Comparison of ENCODE assay signal across 1 cellular context in the genomic region with DNA sequence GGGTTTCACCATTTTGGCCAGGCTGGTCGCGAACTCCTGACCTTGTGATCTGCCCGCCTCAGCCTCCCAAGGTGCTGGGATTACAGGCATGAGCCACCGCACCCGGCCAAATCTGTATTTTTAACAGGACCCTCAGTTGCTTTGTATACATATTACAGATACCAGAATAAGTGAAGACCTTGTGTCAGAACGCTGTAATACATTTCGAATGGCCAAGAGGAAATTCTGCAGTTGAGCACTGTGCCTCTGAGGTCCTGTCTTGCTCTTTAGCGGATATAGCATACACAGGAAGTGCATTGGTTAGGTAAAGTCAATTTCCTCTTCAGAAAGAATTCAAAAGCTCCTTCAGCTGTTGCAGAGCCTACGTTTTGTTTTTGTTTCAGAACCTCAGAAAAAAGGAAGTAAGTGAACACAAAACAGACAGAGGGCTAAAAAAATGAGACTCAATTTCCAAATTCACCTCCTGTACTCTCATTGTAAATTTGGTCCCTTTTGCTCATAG.
A peak's percentile ranks its signal among the peaks of the same experiment; 100 is the strongest.
TF ChIP-seq lines count a peak whose summit lies in the region.

No MANE protein-coding gene starts in this region.

TF ChIP-seq in GM12878, 131 proteins besides CTCF, POLR2A, EP300 and RAD21 (continued from another document and continues in another):
- TF ChIP-seq SMAD5 (IDR thresholded peaks at IDR 0.05; ENCODE audit: low read depth) (no peak), MXI1 (IDR thresholded peaks at IDR 0.05; ENCODE audit: low read depth, low read length) (no peak; the same call in 1 of the 2 replicates), YY1 (IDR thresholded peaks at IDR 0.05; ENCODE audit: low read depth, low read length) (no peak), ETV6 (conservative IDR thresholded peaks at IDR 0.05 in 1 of 2, IDR thresholded peaks at IDR 0.05 in 1 of 2; ENCODE audit: borderline replicate concordance in 1 of 2, low read depth in 1 of 2) (peak in 1 of 2 experiments; percentile 88; a peak in 2 of 4 replicates), SMAD1 (IDR thresholded peaks at IDR 0.05; ENCODE audit: low read depth, partially characterized antibody) (no peak), ZNF24 (IDR thresholded peaks at IDR 0.05) (no peak), SPI1 (IDR thresholded peaks at IDR 0.05; ENCODE audit: borderline replicate concordance, insufficient read depth, low read depth, low read length) (peak; percentile 53; the same call in 1 of the 2 replicates), SREBF1 (IDR thresholded peaks at IDR 0.05; ENCODE audit: low read length) (no peak), NBN (IDR thresholded peaks at IDR 0.05) (peak; percentile 72; the same call in 1 of the 2 replicates), CBFB (IDR thresholded peaks at IDR 0.05; ENCODE audit: low read depth) (0 out of 2 replicates have a peak, but pooled peaks have one; percentile 21), CHD4 (IDR thresholded peaks at IDR 0.05) (no peak), STAT3 (IDR thresholded peaks at IDR 0.05; ENCODE audit: low read depth, low read length) (no peak), RAD51 (IDR thresholded peaks at IDR 0.05) (no peak), ZZZ3 (IDR thresholded peaks at IDR 0.05; ENCODE audit: control insufficient read depth, insufficient read length, low read depth) (no peak), JUNB (IDR thresholded peaks at IDR 0.05) (no peak), ZNF384 (IDR thresholded peaks at IDR 0.05; ENCODE audit: borderline replicate concordance, low read depth, low read length) (peak; percentile 55; the same call in 1 of the 2 replicates), SIN3A (IDR thresholded peaks at IDR 0.05; ENCODE audit: low read depth, low read length) (no peak), KLF5 (IDR thresholded peaks at IDR 0.05; ENCODE audit: partially characterized antibody) (no peak), BCL11A (IDR thresholded peaks at IDR 0.05; ENCODE audit: low read depth, low read length) (no peak), SMC3 (IDR thresholded peaks at IDR 0.05; ENCODE audit: borderline replicate concordance, low read length) (no peak), CHD2 (IDR thresholded peaks at IDR 0.05; ENCODE audit: borderline replicate concordance, low read depth, low read length) (0 out of 2 replicates have a peak, but pooled peaks have one; percentile 14), MTA3 (IDR thresholded peaks at IDR 0.05; ENCODE audit: borderline replicate concordance, low read length) (no peak), CBX3 (IDR thresholded peaks at IDR 0.05; ENCODE audit: borderline replicate concordance, low read depth) (no peak), NFYA (IDR thresholded peaks at IDR 0.05; ENCODE audit: borderline replicate concordance, low read depth, low read length) (no peak), KDM1A (IDR thresholded peaks at IDR 0.05; ENCODE audit: borderline replicate concordance) (no peak), CBX5 (IDR thresholded peaks at IDR 0.05; ENCODE audit: low read depth) (no peak), DPF2 (IDR thresholded peaks at IDR 0.05) (0 out of 2 replicates have a peak, but pooled peaks have one; percentile 51), NRF1 (conservative IDR thresholded peaks at IDR 0.05; ENCODE audit: low read depth, low read length) (no peak), RCOR1 (conservative IDR thresholded peaks at IDR 0.05; ENCODE audit: low read depth, low read length) (no peak), HCFC1 (IDR thresholded peaks at IDR 0.05; ENCODE audit: low read length) (no peak), POLR2AphosphoS5 (IDR thresholded peaks at IDR 0.05; ENCODE audit: low read length) (peak; percentile 59), SUPT20H (IDR thresholded peaks at IDR 0.05; ENCODE audit: borderline replicate concordance, control insufficient read depth, low read depth, low read length) (no peak), LARP7 (IDR thresholded peaks at IDR 0.05) (no peak), BHLHE40 (IDR thresholded peaks at IDR 0.05; ENCODE audit: borderline replicate concordance in 1 of 2, low read depth in 2 of 2, low read length in 1 of 2) (no peak), TBL1XR1 (IDR thresholded peaks at IDR 0.05; ENCODE audit: low read depth, low read length) (no peak), MYC (IDR thresholded peaks at IDR 0.05; ENCODE audit: insufficient read depth, insufficient read length, insufficient replicate concordance, low read length, severe bottlenecking) (no peak), GABPA (IDR thresholded peaks at IDR 0.05; ENCODE audit: low read depth) (peak; percentile 79), ATF7 (IDR thresholded peaks at IDR 0.05; ENCODE audit: low read depth) (0 out of 2 replicates have a peak, but pooled peaks have one; percentile 51), KAT2A (conservative IDR thresholded peaks at IDR 0.05; ENCODE audit: control insufficient read depth, low read depth, low read length) (no peak), CREM (IDR thresholded peaks at IDR 0.05; ENCODE audit: low read depth) (no peak), NFXL1 (IDR thresholded peaks at IDR 0.05; ENCODE audit: borderline replicate concordance) (no peak), POU2F2 (IDR thresholded peaks at IDR 0.05; ENCODE audit: borderline replicate concordance, low read depth, low read length) (no peak)
- TF ChIP-seq, protein P1, sequence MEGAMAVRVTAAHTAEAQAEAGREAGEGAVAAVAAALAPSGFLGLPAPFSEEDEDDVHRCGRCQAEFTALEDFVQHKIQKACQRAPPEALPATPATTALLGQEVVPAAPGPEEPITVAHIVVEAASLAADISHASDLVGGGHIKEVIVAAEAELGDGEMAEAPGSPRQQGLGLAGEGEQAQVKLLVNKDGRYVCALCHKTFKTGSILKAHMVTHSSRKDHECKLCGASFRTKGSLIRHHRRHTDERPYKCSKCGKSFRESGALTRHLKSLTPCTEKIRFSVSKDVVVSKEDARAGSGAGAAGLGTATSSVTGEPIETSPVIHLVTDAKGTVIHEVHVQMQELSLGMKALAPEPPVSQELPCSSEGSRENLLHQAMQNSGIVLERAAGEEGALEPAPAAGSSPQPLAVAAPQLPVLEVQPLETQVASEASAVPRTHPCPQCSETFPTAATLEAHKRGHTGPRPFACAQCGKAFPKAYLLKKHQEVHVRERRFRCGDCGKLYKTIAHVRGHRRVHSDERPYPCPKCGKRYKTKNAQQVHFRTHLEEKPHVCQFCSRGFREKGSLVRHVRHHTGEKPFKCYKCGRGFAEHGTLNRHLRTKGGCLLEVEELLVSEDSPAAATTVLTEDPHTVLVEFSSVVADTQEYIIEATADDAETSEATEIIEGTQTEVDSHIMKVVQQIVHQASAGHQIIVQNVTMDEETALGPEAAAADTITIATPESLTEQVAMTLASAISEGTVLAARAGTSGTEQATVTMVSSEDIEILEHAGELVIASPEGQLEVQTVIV (IDR thresholded peaks at IDR 0.05; ENCODE audit: borderline replicate concordance, partially characterized antibody), result no peak
- TF ChIP-seq, protein P2, sequence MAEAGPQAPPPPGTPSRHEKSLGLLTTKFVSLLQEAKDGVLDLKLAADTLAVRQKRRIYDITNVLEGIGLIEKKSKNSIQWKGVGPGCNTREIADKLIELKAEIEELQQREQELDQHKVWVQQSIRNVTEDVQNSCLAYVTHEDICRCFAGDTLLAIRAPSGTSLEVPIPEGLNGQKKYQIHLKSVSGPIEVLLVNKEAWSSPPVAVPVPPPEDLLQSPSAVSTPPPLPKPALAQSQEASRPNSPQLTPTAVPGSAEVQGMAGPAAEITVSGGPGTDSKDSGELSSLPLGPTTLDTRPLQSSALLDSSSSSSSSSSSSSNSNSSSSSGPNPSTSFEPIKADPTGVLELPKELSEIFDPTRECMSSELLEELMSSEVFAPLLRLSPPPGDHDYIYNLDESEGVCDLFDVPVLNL (IDR thresholded peaks at IDR 0.05; ENCODE audit: low read depth, low read length), result no peak
- TF ChIP-seq, protein P3, sequence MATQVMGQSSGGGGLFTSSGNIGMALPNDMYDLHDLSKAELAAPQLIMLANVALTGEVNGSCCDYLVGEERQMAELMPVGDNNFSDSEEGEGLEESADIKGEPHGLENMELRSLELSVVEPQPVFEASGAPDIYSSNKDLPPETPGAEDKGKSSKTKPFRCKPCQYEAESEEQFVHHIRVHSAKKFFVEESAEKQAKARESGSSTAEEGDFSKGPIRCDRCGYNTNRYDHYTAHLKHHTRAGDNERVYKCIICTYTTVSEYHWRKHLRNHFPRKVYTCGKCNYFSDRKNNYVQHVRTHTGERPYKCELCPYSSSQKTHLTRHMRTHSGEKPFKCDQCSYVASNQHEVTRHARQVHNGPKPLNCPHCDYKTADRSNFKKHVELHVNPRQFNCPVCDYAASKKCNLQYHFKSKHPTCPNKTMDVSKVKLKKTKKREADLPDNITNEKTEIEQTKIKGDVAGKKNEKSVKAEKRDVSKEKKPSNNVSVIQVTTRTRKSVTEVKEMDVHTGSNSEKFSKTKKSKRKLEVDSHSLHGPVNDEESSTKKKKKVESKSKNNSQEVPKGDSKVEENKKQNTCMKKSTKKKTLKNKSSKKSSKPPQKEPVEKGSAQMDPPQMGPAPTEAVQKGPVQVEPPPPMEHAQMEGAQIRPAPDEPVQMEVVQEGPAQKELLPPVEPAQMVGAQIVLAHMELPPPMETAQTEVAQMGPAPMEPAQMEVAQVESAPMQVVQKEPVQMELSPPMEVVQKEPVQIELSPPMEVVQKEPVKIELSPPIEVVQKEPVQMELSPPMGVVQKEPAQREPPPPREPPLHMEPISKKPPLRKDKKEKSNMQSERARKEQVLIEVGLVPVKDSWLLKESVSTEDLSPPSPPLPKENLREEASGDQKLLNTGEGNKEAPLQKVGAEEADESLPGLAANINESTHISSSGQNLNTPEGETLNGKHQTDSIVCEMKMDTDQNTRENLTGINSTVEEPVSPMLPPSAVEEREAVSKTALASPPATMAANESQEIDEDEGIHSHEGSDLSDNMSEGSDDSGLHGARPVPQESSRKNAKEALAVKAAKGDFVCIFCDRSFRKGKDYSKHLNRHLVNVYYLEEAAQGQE (IDR thresholded peaks at IDR 0.05; ENCODE audit: low read depth, low read length), result no peak
- TF ChIP-seq, protein P4, sequence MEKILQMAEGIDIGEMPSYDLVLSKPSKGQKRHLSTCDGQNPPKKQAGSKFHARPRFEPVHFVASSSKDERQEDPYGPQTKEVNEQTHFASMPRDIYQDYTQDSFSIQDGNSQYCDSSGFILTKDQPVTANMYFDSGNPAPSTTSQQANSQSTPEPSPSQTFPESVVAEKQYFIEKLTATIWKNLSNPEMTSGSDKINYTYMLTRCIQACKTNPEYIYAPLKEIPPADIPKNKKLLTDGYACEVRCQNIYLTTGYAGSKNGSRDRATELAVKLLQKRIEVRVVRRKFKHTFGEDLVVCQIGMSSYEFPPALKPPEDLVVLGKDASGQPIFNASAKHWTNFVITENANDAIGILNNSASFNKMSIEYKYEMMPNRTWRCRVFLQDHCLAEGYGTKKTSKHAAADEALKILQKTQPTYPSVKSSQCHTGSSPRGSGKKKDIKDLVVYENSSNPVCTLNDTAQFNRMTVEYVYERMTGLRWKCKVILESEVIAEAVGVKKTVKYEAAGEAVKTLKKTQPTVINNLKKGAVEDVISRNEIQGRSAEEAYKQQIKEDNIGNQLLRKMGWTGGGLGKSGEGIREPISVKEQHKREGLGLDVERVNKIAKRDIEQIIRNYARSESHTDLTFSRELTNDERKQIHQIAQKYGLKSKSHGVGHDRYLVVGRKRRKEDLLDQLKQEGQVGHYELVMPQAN (conservative IDR thresholded peaks at IDR 0.05), result no peak
- TF ChIP-seq, protein P5, sequence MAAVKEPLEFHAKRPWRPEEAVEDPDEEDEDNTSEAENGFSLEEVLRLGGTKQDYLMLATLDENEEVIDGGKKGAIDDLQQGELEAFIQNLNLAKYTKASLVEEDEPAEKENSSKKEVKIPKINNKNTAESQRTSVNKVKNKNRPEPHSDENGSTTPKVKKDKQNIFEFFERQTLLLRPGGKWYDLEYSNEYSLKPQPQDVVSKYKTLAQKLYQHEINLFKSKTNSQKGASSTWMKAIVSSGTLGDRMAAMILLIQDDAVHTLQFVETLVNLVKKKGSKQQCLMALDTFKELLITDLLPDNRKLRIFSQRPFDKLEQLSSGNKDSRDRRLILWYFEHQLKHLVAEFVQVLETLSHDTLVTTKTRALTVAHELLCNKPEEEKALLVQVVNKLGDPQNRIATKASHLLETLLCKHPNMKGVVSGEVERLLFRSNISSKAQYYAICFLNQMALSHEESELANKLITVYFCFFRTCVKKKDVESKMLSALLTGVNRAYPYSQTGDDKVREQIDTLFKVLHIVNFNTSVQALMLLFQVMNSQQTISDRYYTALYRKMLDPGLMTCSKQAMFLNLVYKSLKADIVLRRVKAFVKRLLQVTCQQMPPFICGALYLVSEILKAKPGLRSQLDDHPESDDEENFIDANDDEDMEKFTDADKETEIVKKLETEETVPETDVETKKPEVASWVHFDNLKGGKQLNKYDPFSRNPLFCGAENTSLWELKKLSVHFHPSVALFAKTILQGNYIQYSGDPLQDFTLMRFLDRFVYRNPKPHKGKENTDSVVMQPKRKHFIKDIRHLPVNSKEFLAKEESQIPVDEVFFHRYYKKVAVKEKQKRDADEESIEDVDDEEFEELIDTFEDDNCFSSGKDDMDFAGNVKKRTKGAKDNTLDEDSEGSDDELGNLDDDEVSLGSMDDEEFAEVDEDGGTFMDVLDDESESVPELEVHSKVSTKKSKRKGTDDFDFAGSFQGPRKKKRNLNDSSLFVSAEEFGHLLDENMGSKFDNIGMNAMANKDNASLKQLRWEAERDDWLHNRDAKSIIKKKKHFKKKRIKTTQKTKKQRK (IDR thresholded peaks at IDR 0.05; ENCODE audit: low read depth, low read length), result no peak
- TF ChIP-seq, protein P6, sequence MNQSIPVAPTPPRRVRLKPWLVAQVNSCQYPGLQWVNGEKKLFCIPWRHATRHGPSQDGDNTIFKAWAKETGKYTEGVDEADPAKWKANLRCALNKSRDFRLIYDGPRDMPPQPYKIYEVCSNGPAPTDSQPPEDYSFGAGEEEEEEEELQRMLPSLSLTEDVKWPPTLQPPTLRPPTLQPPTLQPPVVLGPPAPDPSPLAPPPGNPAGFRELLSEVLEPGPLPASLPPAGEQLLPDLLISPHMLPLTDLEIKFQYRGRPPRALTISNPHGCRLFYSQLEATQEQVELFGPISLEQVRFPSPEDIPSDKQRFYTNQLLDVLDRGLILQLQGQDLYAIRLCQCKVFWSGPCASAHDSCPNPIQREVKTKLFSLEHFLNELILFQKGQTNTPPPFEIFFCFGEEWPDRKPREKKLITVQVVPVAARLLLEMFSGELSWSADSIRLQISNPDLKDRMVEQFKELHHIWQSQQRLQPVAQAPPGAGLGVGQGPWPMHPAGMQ (IDR thresholded peaks at IDR 0.05; ENCODE audit: borderline replicate concordance), result no peak
- TF ChIP-seq, protein P7, sequence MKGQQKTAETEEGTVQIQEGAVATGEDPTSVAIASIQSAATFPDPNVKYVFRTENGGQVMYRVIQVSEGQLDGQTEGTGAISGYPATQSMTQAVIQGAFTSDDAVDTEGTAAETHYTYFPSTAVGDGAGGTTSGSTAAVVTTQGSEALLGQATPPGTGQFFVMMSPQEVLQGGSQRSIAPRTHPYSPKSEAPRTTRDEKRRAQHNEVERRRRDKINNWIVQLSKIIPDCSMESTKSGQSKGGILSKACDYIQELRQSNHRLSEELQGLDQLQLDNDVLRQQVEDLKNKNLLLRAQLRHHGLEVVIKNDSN (IDR thresholded peaks at IDR 0.05; ENCODE audit: borderline replicate concordance, extremely low read length, insufficient read depth, low read depth, low read length), result no peak
